In genomic region chr1:12515234-12515633, GRCh38 we compare ENCODE assay signal across 26 cellular contexts.
DNase-seq lines count a peak whose midpoint lies in the region; ATAC-seq, FAIRE-seq and TF ChIP-seq lines count a peak whose summit lies in the region.
"Had no signal": no experiment of that assay in that cellular context is flagged by ENCODE, and none has a peak within 500 bp of the region (broad histone marks: within the 10 kb centered on the region; RNA-seq: fewer than 3 reads in every experiment).

No MANE protein-coding gene starts in this region.

- CTCF ChIA-PET in activated CD8-positive, alpha-beta T cell treated with anti-CD3 and anti-CD28 coated beads for 36 hours (lab: Charles Lee): interaction anchor here (0.8 to 1.6 kb wide), 2 partner anchors 86 to 110 kb away, joined by 3 to 4 read pairs; no protein-coding TSS in a partner anchor
- CTCF ChIA-PET in activated CD8-positive, alpha-beta T cell treated with anti-CD3 and anti-CD28 coated beads, Interleukin-2, amount 10 ng/mL, durations not matched to agents 7 days and 5 days (lab: Charles Lee): no interaction called here
- CTCF ChIA-PET in HEK293 (lab: Yijun Ruan, JAX): no interaction called here
- CTCF ChIA-PET in K562 (lab: Yijun Ruan, JAX; ENCODE audit: low intra/inter-chr PET ratio): no interaction called here
- CTCF ChIA-PET in SK-N-SH (lab: Yijun Ruan, JAX): interaction anchor here (1.3 kb wide), 1 partner anchor 9 kb away, joined by 3 read pairs; no protein-coding TSS in a partner anchor

- H3K27me3 Mint-ChIP-seq in activated CD8-positive, alpha-beta T cell treated with anti-CD3 and anti-CD28 coated beads for 36 hours: no peaks in the 10 kb centered on the region
- no peaks in the 10 kb centered on the region for H3K27me3 Mint-ChIP-seq in activated CD8-positive, alpha-beta T cell treated with anti-CD3 and anti-CD28 coated beads, Interleukin-2, amount 10 ng/mL, durations not matched to agents 7 days and 5 days (ENCODE audit: low read depth)
- H3K27me3 Mint-ChIP-seq in activated naive CD8-positive, alpha-beta T cell: no peaks in the 10 kb centered on the region
- H3K27me3 Mint-ChIP-seq in chondrocyte (ENCODE audit: low read depth): peaks cover 3% of the 10 kb centered on the region
- H3K27me3 Mint-ChIP-seq: CD4-positive, alpha-beta T cell had no signal

- 77% methylated on average over 5 of the region's 5 CpGs for whole genome bisulfite sequencing in K562 (ENCODE audit: insufficient coverage, low coverage, missing lambda C conversion rate)
- WGBS in SK-N-SH (ENCODE audit: low lambda C conversion rate): 93% methylated on average over 5 of the region's 5 CpGs

- ATAC-seq in activated CD8-positive, alpha-beta T cell treated with anti-CD3 and anti-CD28 coated beads for 36 hours: no peak
- ATAC-seq in activated CD8-positive, alpha-beta T cell treated with anti-CD3 and anti-CD28 coated beads, Interleukin-2, amount 10 ng/mL, durations not matched to agents 7 days and 5 days: no peak
- ATAC-seq in K562: no peak
- ATAC-seq: A549, GM12878, GM23338, HCT116 had no signal

- H3K9me1 ChIP-seq in K562 (ENCODE audit: control insufficient read depth, insufficient read depth, low read length): no peaks in the 10 kb centered on the region

- no peak overlapping the region for H2AFZ ChIP-seq in K562 (ENCODE audit: low read depth, low read length)
- H2AFZ ChIP-seq in SK-N-SH (ENCODE audit: low read depth): no peak overlapping the region
- H2AFZ ChIP-seq: GM23338 had no signal

- no peak overlapping the region for H3K4me3 Mint-ChIP-seq in activated CD8-positive, alpha-beta T cell treated with anti-CD3 and anti-CD28 coated beads for 36 hours
- no peak overlapping the region for H3K4me3 Mint-ChIP-seq in activated CD8-positive, alpha-beta T cell treated with anti-CD3 and anti-CD28 coated beads, Interleukin-2, amount 10 ng/mL, durations not matched to agents 7 days and 5 days
- no peak overlapping the region for H3K4me3 Mint-ChIP-seq in activated naive CD8-positive, alpha-beta T cell
- no peak overlapping the region for H3K4me3 Mint-ChIP-seq in chondrocyte (ENCODE audit: unreplicated experiment)
- H3K4me3 Mint-ChIP-seq: CD14-positive monocyte; CD4-positive, alpha-beta T cell; CD8-positive, alpha-beta memory T cell; GM23338; H9; HFFc6 had no signal

- no peaks in the 10 kb centered on the region for H3K27me3 ChIP-seq in K562 (ENCODE audit: control insufficient read depth in 2 of 2, insufficient read depth in 2 of 2, low read length in 2 of 2)
- no peaks in the 10 kb centered on the region for H3K27me3 ChIP-seq in SK-N-SH (ENCODE audit: insufficient read depth)
- H3K27me3 ChIP-seq: BE2C; BLaER1 treated with 17β-estradiol and CSF1 and Interleukin-3, amounts not matched to agents 10 nM and 100 nM had no signal

- H3F3A ChIP-seq in SK-N-SH (replicated peaks; ENCODE audit: insufficient read depth): no peaks in the 10 kb centered on the region

- H3K9me3 ChIP-seq in HEK293 (ENCODE audit: control insufficient read depth, insufficient read depth, low read depth, low read length) (no peaks in the 10 kb centered on the region), K562 (replicated peaks; ENCODE audit: control insufficient read depth, insufficient read depth, low read depth, low read length) (no peaks in the 10 kb centered on the region), SK-N-SH (no peaks in the 10 kb centered on the region)
- H3K9me3 ChIP-seq: A549; BE2C; BLaER1 treated with 17β-estradiol and CSF1 and Interleukin-3, amounts not matched to agents 10 nM and 100 nM had no signal

- no peak for DNase-seq in activated CD8-positive, alpha-beta T cell treated with anti-CD3 and anti-CD28 coated beads for 36 hours
- DNase-seq in activated CD8-positive, alpha-beta T cell treated with anti-CD3 and anti-CD28 coated beads, Interleukin-2, amount 10 ng/mL, durations not matched to agents 7 days and 5 days: no peak
- no peak for DNase-seq in K562 (ENCODE audit: extremely low read depth in 1 of 4, low spot score in 3 of 4)
- no peak for DNase-seq in SK-N-SH
- DNase-seq in chondrocyte (ENCODE audit: low spot score): no peak
- DNase-seq: 8988T; ACHN; AML-193; BE2C; CD4-positive, alpha-beta T cell; CD8-positive, alpha-beta memory T cell; DMS 273 treated with DMSO at 0.1 percent for 48 hours; DMS79; EL; GDM1; H9; HFFc6 had no signal

- H3K79me2 ChIP-seq in K562 (ENCODE audit: control insufficient read depth, insufficient read depth, low read length) (no peaks in the 10 kb centered on the region), SK-N-SH (ENCODE audit: insufficient read depth) (no peaks in the 10 kb centered on the region)

- H3K9me3 Mint-ChIP-seq in activated CD8-positive, alpha-beta T cell treated with anti-CD3 and anti-CD28 coated beads for 36 hours: peaks cover 4% of the 10 kb centered on the region
- peaks cover 7% of the 10 kb centered on the region for H3K9me3 Mint-ChIP-seq in activated CD8-positive, alpha-beta T cell treated with anti-CD3 and anti-CD28 coated beads, Interleukin-2, amount 10 ng/mL, durations not matched to agents 7 days and 5 days (ENCODE audit: insufficient read depth)
- peaks cover 5% of the 10 kb centered on the region for H3K9me3 Mint-ChIP-seq in activated naive CD8-positive, alpha-beta T cell (ENCODE audit: low read depth)
- H3K9me3 Mint-ChIP-seq in chondrocyte (ENCODE audit: low read depth): no peaks in the 10 kb centered on the region
- H3K9me3 Mint-ChIP-seq: CD8-positive, alpha-beta memory T cell; GM23338; H9; HFFc6 had no signal

- TF ChIP-seq CTCF in activated CD8-positive, alpha-beta T cell treated with anti-CD3 and anti-CD28 coated beads for 36 hours (IDR thresholded peaks at IDR 0.05): no peak
- no peak for TF ChIP-seq CTCF in HEK293 (tag by site-specific recombination; IDR thresholded peaks at IDR 0.05)
- no peak for TF ChIP-seq CTCF in K562 (IDR thresholded peaks at IDR 0.05 in 2 of 3, conservative IDR thresholded peaks at IDR 0.05 in 1 of 3; ENCODE audit: insufficient read depth in 2 of 3, low read depth in 1 of 3, low read length in 3 of 3)
- no peak for TF ChIP-seq CTCF in SK-N-SH (IDR thresholded peaks at IDR 0.05)
- no peak for TF ChIP-seq CTCF in chondrocyte (IDR thresholded peaks at IDR 0.05)

- peaks cover 38% of the 10 kb centered on the region for H3K36me3 Mint-ChIP-seq in activated CD8-positive, alpha-beta T cell treated with anti-CD3 and anti-CD28 coated beads for 36 hours (ENCODE audit: low read depth)
- peaks cover 52% of the 10 kb centered on the region for H3K36me3 Mint-ChIP-seq in activated CD8-positive, alpha-beta T cell treated with anti-CD3 and anti-CD28 coated beads, Interleukin-2, amount 10 ng/mL, durations not matched to agents 7 days and 5 days (ENCODE audit: low read depth)
- H3K36me3 Mint-ChIP-seq in activated naive CD8-positive, alpha-beta T cell: peaks cover 28% of the 10 kb centered on the region
- H3K36me3 Mint-ChIP-seq in chondrocyte (ENCODE audit: low read depth): peaks cover 10% of the 10 kb centered on the region

- no TSS peak for BruUV-seq in K562 (replicated peaks; lab: Mats Ljungman, UMichigan)

- TF ChIP-seq RAD21 in K562 (CRISPR knock-in tag; conservative IDR thresholded peaks at IDR 0.05 in 1 of 2, IDR thresholded peaks at IDR 0.05 in 1 of 2): no peak
- no peak for TF ChIP-seq RAD21 in SK-N-SH (IDR thresholded peaks at IDR 0.05; ENCODE audit: low read length)

- H3K4me3 ChIP-seq in HEK293 (ENCODE audit: low read depth, low read length): no peak overlapping the region
- H3K4me3 ChIP-seq in K562: no peak overlapping the region
- H3K4me3 ChIP-seq in SK-N-SH (ENCODE audit: low read depth in 2 of 2, low read length in 1 of 2): no peak overlapping the region
- H3K4me3 ChIP-seq: A549; BLaER1 treated with 17β-estradiol and CSF1 and Interleukin-3, amounts not matched to agents 10 nM and 100 nM; GM12878; GM23338 had no signal

- H3K9me2 ChIP-seq in SK-N-SH: no peaks in the 10 kb centered on the region

- H3K4me1 Mint-ChIP-seq in activated CD8-positive, alpha-beta T cell treated with anti-CD3 and anti-CD28 coated beads for 36 hours (ENCODE audit: low read depth): peaks cover 61% of the 10 kb centered on the region
- H3K4me1 Mint-ChIP-seq in activated CD8-positive, alpha-beta T cell treated with anti-CD3 and anti-CD28 coated beads, Interleukin-2, amount 10 ng/mL, durations not matched to agents 7 days and 5 days (ENCODE audit: low read depth): peaks cover 45% of the 10 kb centered on the region
- peaks cover 63% of the 10 kb centered on the region for H3K4me1 Mint-ChIP-seq in activated naive CD8-positive, alpha-beta T cell (ENCODE audit: low read depth)
- peaks cover 12% of the 10 kb centered on the region for H3K4me1 Mint-ChIP-seq in chondrocyte (ENCODE audit: low read depth)

- H3K4me1 ChIP-seq in HEK293 (ENCODE audit: control insufficient read depth, insufficient read depth, low read length) (0 out of 2 replicates have a peak, but pooled peaks cover 3% of the 10 kb centered on the region), K562 (replicated peaks in 1 of 2; ENCODE audit: control insufficient read depth in 2 of 2, insufficient read depth in 2 of 2, low read length in 2 of 2) (peaks cover 20 to 22% of the 10 kb centered on the region in 2 experiments; a peak in 4 of 5 replicates), SK-N-SH (ENCODE audit: control insufficient read depth in 1 of 2, insufficient read depth in 2 of 2, low read depth in 1 of 2, low read length in 1 of 2) (peaks cover 0 to 2% of the 10 kb centered on the region in 2 experiments; a peak in 1 of 4 replicates)
- H3K4me1 ChIP-seq: BE2C had no signal

- H4K20me1 ChIP-seq in K562 (replicated peaks; ENCODE audit: control insufficient read depth, insufficient read depth, low read length) (no peaks in the 10 kb centered on the region), SK-N-SH (ENCODE audit: insufficient read depth) (no peaks in the 10 kb centered on the region)
- H4K20me1 ChIP-seq: BLaER1 treated with 17β-estradiol and CSF1 and Interleukin-3, amounts not matched to agents 10 nM and 100 nM had no signal

- peak overlapping the region; percentile 6 for H3K27ac Mint-ChIP-seq in activated CD8-positive, alpha-beta T cell treated with anti-CD3 and anti-CD28 coated beads for 36 hours
- H3K27ac Mint-ChIP-seq in activated CD8-positive, alpha-beta T cell treated with anti-CD3 and anti-CD28 coated beads, Interleukin-2, amount 10 ng/mL, durations not matched to agents 7 days and 5 days: no peak overlapping the region
- H3K27ac Mint-ChIP-seq in activated naive CD8-positive, alpha-beta T cell: peak overlapping the region; percentile 46
- no peak overlapping the region for H3K27ac Mint-ChIP-seq in chondrocyte (ENCODE audit: unreplicated experiment)
- H3K27ac Mint-ChIP-seq: CD14-positive monocyte, GM23338, H9, HFFc6 had no signal

- peaks cover 0 to 4% of the 10 kb centered on the region in 2 experiments; a peak in 1 of 3 replicates for H3K36me3 ChIP-seq in HEK293 (ENCODE audit: control insufficient read depth in 2 of 2, insufficient read depth in 1 of 2, low read length in 2 of 2)
- H3K36me3 ChIP-seq in K562 (ENCODE audit: control insufficient read depth, insufficient read depth, low read length): peaks cover 13% of the 10 kb centered on the region
- peaks cover 0 to 4% of the 10 kb centered on the region in 2 experiments for H3K36me3 ChIP-seq in SK-N-SH (replicated peaks in 1 of 2; ENCODE audit: control insufficient read depth in 1 of 2, insufficient read depth in 2 of 2, low read length in 1 of 2)
- H3K36me3 ChIP-seq: BE2C had no signal

- TF ChIP-seq POLR2A in K562 (conservative IDR thresholded peaks at IDR 0.05): no peak

- in situ Hi-C loops in K562 (cut with MboI): no loop called here

- H3K4me2 ChIP-seq in K562 (ENCODE audit: insufficient read depth, low read length): no peak overlapping the region
- no peak overlapping the region for H3K4me2 ChIP-seq in SK-N-SH
- H3K4me2 ChIP-seq: A549; BLaER1 treated with 17β-estradiol and CSF1 and Interleukin-3, amounts not matched to agents 10 nM and 100 nM; GM23338 had no signal

- no peak overlapping the region for H3K27ac ChIP-seq in HEK293 (ENCODE audit: extremely low read depth, low read depth, low read length)
- no peak overlapping the region for H3K27ac ChIP-seq in K562 (ENCODE audit: extremely low read depth, low read depth, low read length)
- no peak overlapping the region for H3K27ac ChIP-seq in SK-N-SH (ENCODE audit: low read depth in 2 of 2, low read length in 1 of 2)
- H3K27ac ChIP-seq: A549; BLaER1 treated with 17β-estradiol and CSF1 and Interleukin-3, amounts not matched to agents 10 nM and 100 nM had no signal

- POLR2A ChIA-PET in activated CD8-positive, alpha-beta T cell treated with anti-CD3 and anti-CD28 coated beads for 36 hours (lab: Charles Lee): no interaction called here
- POLR2A ChIA-PET in activated CD8-positive, alpha-beta T cell treated with anti-CD3 and anti-CD28 coated beads, Interleukin-2, amount 10 ng/mL, durations not matched to agents 7 days and 5 days (lab: Charles Lee): no interaction called here
- POLR2A ChIA-PET in HEK293 (lab: Yijun Ruan, JAX): no interaction called here
- POLR2A ChIA-PET in K562 (lab: Yijun Ruan, JAX): interaction anchor here (0.6 to 1.3 kb wide), 4 partner anchors 9 to 999 kb away, joined by 3 to 4 read pairs (median 3); partner anchors contain the start of gene LRRC38
- POLR2A ChIA-PET in SK-N-SH (lab: Yijun Ruan, JAX): no interaction called here

- TF ChIP-seq EP300 in K562 (IDR thresholded peaks at IDR 0.05; ENCODE audit: low read length) (no peak), SK-N-SH (IDR thresholded peaks at IDR 0.05; ENCODE audit: borderline replicate concordance in 1 of 2, low read depth in 1 of 2, low read length in 1 of 2) (no peak)

- no peak for FAIRE-seq in K562 (lab: Jason Lieb, UNC)
- FAIRE-seq: A549, D721Med, GM12878 had no signal

- H3K9ac ChIP-seq in K562 (ENCODE audit: insufficient read depth in 1 of 2, low read depth in 2 of 2, low read length in 2 of 2): no peak overlapping the region
- no peak overlapping the region for H3K9ac ChIP-seq in SK-N-SH
- H3K9ac ChIP-seq: BLaER1 treated with 17β-estradiol and CSF1 and Interleukin-3, amounts not matched to agents 10 nM and 100 nM had no signal

- intact Hi-C loops in activated CD8-positive, alpha-beta T cell treated with anti-CD3 and anti-CD28 coated beads for 36 hours (cut with micrococcal nuclease): no loop called here
- intact Hi-C loops in K562 (cut with micrococcal nuclease): no loop called here

Comparison
In these comparisons a context has a peak if more than half of its experiments do, and no peak if none do; other contexts are left out.
1. H3K27ac Mint-ChIP-seq: peak in activated CD8-positive, alpha-beta T cell treated with anti-CD3 and anti-CD28 coated beads for 36 hours (single experiment) and activated naive CD8-positive, alpha-beta T cell (single experiment); none in activated CD8-positive, alpha-beta T cell treated with anti-CD3 and anti-CD28 coated beads, Interleukin-2, amount 10 ng/mL, durations not matched to agents 7 days and 5 days (single experiment) and chondrocyte (single experiment).
2. CTCF ChIA-PET loops: an anchor here in activated CD8-positive, alpha-beta T cell treated with anti-CD3 and anti-CD28 coated beads for 36 hours (0.8 to 1.6 kb wide) and SK-N-SH (1.3 kb wide); none called in activated CD8-positive, alpha-beta T cell treated with anti-CD3 and anti-CD28 coated beads, Interleukin-2, amount 10 ng/mL, durations not matched to agents 7 days and 5 days, HEK293 and K562.